ENCODE assay signal across 11 cellular contexts in genomic region chr6:1724616-1725015, GRCh38.
A peak's percentile ranks its signal among the peaks of the same experiment; 100 is the strongest.
DNase-seq lines count a peak whose midpoint lies in the region; ATAC-seq and TF ChIP-seq lines count a peak whose summit lies in the region.
"Had no signal": no experiment of that assay in that cellular context is flagged by ENCODE, and none has a peak within 500 bp of the region (broad histone marks: within the 10 kb centered on the region; RNA-seq: fewer than 3 reads in every experiment).

No MANE protein-coding gene starts in this region.

- DNase-seq in COLO829 (ENCODE audit: low spot score), result peak; percentile 82
- peak; percentile 57 for DNase-seq in NCI-H187 treated with DMSO at 0.1 percent for 48 hours (lab: John Stamatoyannopoulos, UW)
- DNase-seq in dermis blood vessel endothelial cell, result peak; percentile 83
- DNase-seq in mucosa of descending colon, result peak; percentile 93
- DNase-seq in GM13976 (ENCODE audit: low spot score), result no peak
- DNase-seq in CD1c-positive myeloid dendritic cell (ENCODE audit: extremely low spot score), result no peak
- DNase-seq in foreskin fibroblast, result no peak
- DNase-seq: activated CD4-positive, alpha-beta T cell treated with anti-CD3 and anti-CD28 coated beads for 4 hours; BE2C; HCEC 1CT had no signal

- no peaks in the 10 kb centered on the region for H3K4me1 ChIP-seq in mucosa of descending colon (ENCODE audit: low read depth)

- no peaks in the 10 kb centered on the region for H3K36me3 ChIP-seq in mucosa of descending colon (ENCODE audit: low read depth)
- H3K36me3 ChIP-seq: BE2C had no signal

- in situ Hi-C loops in GM13976 (cut with MboI; ENCODE audit: low sequenced_read_pairs, unreplicated experiment), result no loop called here

- H3K4me3 ChIP-seq in mucosa of descending colon, result no peak overlapping the region
- no peak overlapping the region for H3K4me3 ChIP-seq in foreskin fibroblast (ENCODE audit: low read depth in 1 of 2, low read length in 2 of 2)

- no peaks in the 10 kb centered on the region for H3K9me3 ChIP-seq in mucosa of descending colon
- H3K9me3 ChIP-seq: BE2C had no signal

- no peak for TF ChIP-seq CTCF in mucosa of descending colon (IDR thresholded peaks at IDR 0.05)
- TF ChIP-seq CTCF in GM13976 (IDR thresholded peaks at IDR 0.05; ENCODE audit: borderline replicate concordance, control extremely low read depth, extremely low read depth, insufficient read depth, missing control alignments), result no peak
- no peak for TF ChIP-seq CTCF in foreskin fibroblast (IDR thresholded peaks at IDR 0.05; ENCODE audit: low read depth, low read length)

- intact Hi-C loops in mucosa of descending colon (cut with DNase I, micrococcal nuclease), result no loop called here

- ATAC-seq in mucosa of descending colon (peak; percentile 100), HG03108 (IDR thresholded peaks at IDR 0.05; ENCODE audit: unreplicated experiment) (no peak)

Comparison
In these comparisons a context has a peak if more than half of its experiments do, and no peak if none do; other contexts are left out.
1. DNase-seq: peak in COLO829 (single experiment), NCI-H187 treated with DMSO at 0.1 percent for 48 hours (single experiment), dermis blood vessel endothelial cell (single experiment) and mucosa of descending colon (3 of 3); none in GM13976 (single experiment), CD1c-positive myeloid dendritic cell (single experiment) and foreskin fibroblast (0 of 2).